ENCODE assay signal across 19 cellular contexts in the genomic region with DNA sequence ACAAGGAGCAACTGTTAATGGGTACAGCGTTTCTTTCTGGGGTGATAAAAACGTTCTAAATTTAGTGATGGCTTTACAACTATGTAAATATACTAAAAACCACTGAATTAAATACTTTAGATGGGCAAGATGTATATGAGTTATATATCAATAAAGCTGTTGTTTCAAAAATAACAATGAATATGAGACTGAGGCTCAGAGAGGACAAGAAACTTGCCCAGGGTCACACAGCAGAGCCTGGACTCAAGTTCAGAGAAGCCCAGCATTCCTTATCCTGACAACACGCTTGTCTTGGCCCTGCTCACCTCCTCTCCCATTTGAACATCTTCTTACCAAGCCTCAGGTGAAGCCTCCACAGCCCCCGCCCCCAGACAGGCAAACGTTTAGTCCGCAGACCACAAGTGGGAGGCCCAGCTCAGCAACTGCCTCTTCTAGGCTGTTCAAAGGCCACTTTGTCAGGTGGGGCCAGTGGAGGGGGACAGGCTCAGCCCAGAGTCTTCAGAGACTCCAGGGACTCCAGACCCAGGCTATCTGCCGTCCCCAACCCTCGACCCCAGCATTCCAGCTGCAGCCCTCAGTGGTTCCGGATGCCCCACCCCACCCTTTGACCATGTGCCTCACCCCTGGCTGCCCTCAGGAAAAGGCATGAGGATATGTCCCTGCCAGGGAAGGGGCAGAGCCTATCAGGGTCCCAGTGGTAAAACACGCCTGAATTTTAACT. TPM values are rescaled to one million over a fixed set of nuclear protein-coding genes. Genes with fewer than 3 reads are reported as not detected.
DNase-seq lines count a peak whose midpoint lies in the region; ATAC-seq, FAIRE-seq and TF ChIP-seq lines count a peak whose summit lies in the region.
"Had no signal": no experiment of that assay in that cellular context is flagged by ENCODE, and none has a peak within 500 bp of the region (broad histone marks: within the 10 kb centered on the region; RNA-seq: fewer than 3 reads in every experiment).

No MANE protein-coding gene starts in this region.

- H3K23me2 ChIP-seq in H1 (ENCODE audit: low read depth, low read length), result peaks cover 7% of the 10 kb centered on the region; the same call in 1 of the 2 replicates

- no peak overlapping the region for H3K18ac ChIP-seq in H1 (ENCODE audit: extremely low read depth, low read length)
- peak overlapping the region; percentile 40 for H3K18ac ChIP-seq in neuronal stem cell (ENCODE audit: low read length)

- no peak overlapping the region for H2BK15ac ChIP-seq in H1 (ENCODE audit: low read length)
- no peak overlapping the region for H2BK15ac ChIP-seq in neuronal stem cell (ENCODE audit: low read length)

- H3K4me2 ChIP-seq in mammary epithelial cell (ENCODE audit: insufficient read depth, low read depth, low read length) (no peak overlapping the region), H1 (ENCODE audit: insufficient read depth in 1 of 2, low read depth in 2 of 2, low read length in 2 of 2) (no peak overlapping the region), neuronal stem cell (ENCODE audit: insufficient read depth, low read length, poor library complexity, severe bottlenecking) (no peak overlapping the region)

- TF ChIP-seq POLR2A in breast epithelium (IDR thresholded peaks at IDR 0.05) (no peak), H1 (IDR thresholded peaks at IDR 0.05; ENCODE audit: control extremely low read depth in 1 of 2, low read depth in 2 of 2, low read length in 2 of 2) (no peak), transverse colon (IDR thresholded peaks at IDR 0.05) (no peak), uterus (IDR thresholded peaks at IDR 0.05) (no peak)

- H3K4ac ChIP-seq in H1 (replicated peaks; ENCODE audit: insufficient read length, low read depth, low read length) (no peak overlapping the region), neuronal stem cell (ENCODE audit: low read length) (no peak overlapping the region)

- H3K79me2 ChIP-seq in mammary epithelial cell (ENCODE audit: insufficient read depth, low read length) (no peaks in the 10 kb centered on the region), H1 (ENCODE audit: control insufficient read depth in 1 of 2, insufficient read depth in 2 of 2, low read length in 2 of 2) (no peaks in the 10 kb centered on the region; a peak in 1 of 4 replicates)

- no peak for TF ChIP-seq RAD21 in H1 (IDR thresholded peaks at IDR 0.05 in 1 of 2, conservative IDR thresholded peaks at IDR 0.05 in 1 of 2; ENCODE audit: low read depth in 2 of 2, low read length in 2 of 2)

- H3K23ac ChIP-seq in H1 (ENCODE audit: insufficient read length) (no peak overlapping the region), neuronal stem cell (ENCODE audit: low read depth, low read length, poor library complexity) (no peak overlapping the region)

- TF ChIP-seq CTCF in breast epithelium (IDR thresholded peaks at IDR 0.05) (no peak), mammary epithelial cell (conservative IDR thresholded peaks at IDR 0.05 in 1 of 2, IDR thresholded peaks at IDR 0.05 in 1 of 2; ENCODE audit: extremely low read depth in 1 of 2, insufficient read depth in 1 of 2, low read depth in 1 of 2, low read length in 2 of 2) (no peak), H1 (IDR thresholded peaks at IDR 0.05; ENCODE audit: control extremely low read depth in 1 of 3, insufficient read depth in 1 of 3, low read depth in 1 of 3, low read length in 3 of 3) (no peak), transverse colon (IDR thresholded peaks at IDR 0.05) (no peak), uterus (IDR thresholded peaks at IDR 0.05) (no peak), left lung (IDR thresholded peaks at IDR 0.05) (no peak), GM10266 (IDR thresholded peaks at IDR 0.05; ENCODE audit: control insufficient read depth, insufficient read depth, low read depth, missing control alignments) (no peak)

- POLR2A ChIA-PET in H1 (lab: Charles Lee; ENCODE audit: partially characterized antibody), result interaction anchor here (0.6 to 0.9 kb wide), 4 partner anchors 11 to 175 kb away, joined by 3 to 4 read pairs (median 3); no protein-coding TSS in a partner anchor

- no peak overlapping the region for H2AK5ac ChIP-seq in H1 (ENCODE audit: low read depth, low read length)
- peak overlapping the region; percentile 16 for H2AK5ac ChIP-seq in neuronal stem cell (ENCODE audit: low read depth, low read length)

- FAIRE-seq in H1 (lab: Jason Lieb, UNC), result no peak

- no peak overlapping the region for H3K4me3 ChIP-seq in breast epithelium
- H3K4me3 ChIP-seq in mammary epithelial cell (replicated peaks in 1 of 3; ENCODE audit: insufficient read depth in 1 of 3, low read depth in 2 of 3, low read length in 3 of 3), result no peak overlapping the region
- no peak overlapping the region for H3K4me3 ChIP-seq in H1 (ENCODE audit: extremely low read depth in 1 of 4, insufficient read depth in 2 of 4, low read depth in 3 of 4, low read length in 4 of 4)
- no peak overlapping the region for H3K4me3 ChIP-seq in neuronal stem cell (ENCODE audit: low read length in 2 of 2)
- H3K4me3 ChIP-seq in transverse colon, result no peak overlapping the region
- no peak overlapping the region for H3K4me3 ChIP-seq in uterus
- H3K4me3 ChIP-seq in left lung, result no peak overlapping the region

- H3K36me3 ChIP-seq in breast epithelium (no peaks in the 10 kb centered on the region), mammary epithelial cell (ENCODE audit: insufficient read depth, low read length) (no peaks in the 10 kb centered on the region), H1 (ENCODE audit: control insufficient read depth in 2 of 4, insufficient read depth in 4 of 4, low read length in 3 of 4) (no peaks in the 10 kb centered on the region), neuronal stem cell (replicated peaks in 1 of 2; ENCODE audit: control insufficient read depth in 2 of 2, insufficient read depth in 2 of 2, low read length in 2 of 2) (peaks cover 0 to 17% of the 10 kb centered on the region in 2 donors), transverse colon (no peaks in the 10 kb centered on the region), uterus (no peaks in the 10 kb centered on the region), left lung (no peaks in the 10 kb centered on the region)

- TF ChIP-seq EP300 in H1 (IDR thresholded peaks at IDR 0.05; ENCODE audit: borderline replicate concordance in 1 of 2, low read depth in 2 of 2, low read length in 2 of 2) (no peak), transverse colon (IDR thresholded peaks at IDR 0.05; ENCODE audit: low read depth) (no peak)

- H4K8ac ChIP-seq in H1 (ENCODE audit: extremely low read depth, insufficient read depth, low read length) (peak overlapping the region; percentile 26; the same call in 1 of the 2 replicates), neuronal stem cell (ENCODE audit: low read depth, low read length) (no peak overlapping the region)

- no peak overlapping the region for H2BK12ac ChIP-seq in H1 (ENCODE audit: low read depth, low read length)
- no peak overlapping the region for H2BK12ac ChIP-seq in neuronal stem cell (ENCODE audit: low read length)

- H3K56ac ChIP-seq in H1 (replicated peaks; ENCODE audit: insufficient read length, low read depth, low read length), result no peak overlapping the region

- no peak overlapping the region for H4K5ac ChIP-seq in H1 (ENCODE audit: insufficient read length, low read depth, low read length)

- no peaks in the 10 kb centered on the region for H3K27me3 ChIP-seq in breast epithelium
- no peaks in the 10 kb centered on the region for H3K27me3 ChIP-seq in mammary epithelial cell (ENCODE audit: insufficient read depth, low read length)
- H3K27me3 ChIP-seq in H1 (replicated peaks in 1 of 4; ENCODE audit: control insufficient read depth in 3 of 4, extremely low read depth in 1 of 4, insufficient read depth in 3 of 4, low read length in 3 of 4), result peaks cover 0 to 3% (median 0%) of the 10 kb centered on the region in 4 experiments; a peak in 1 of 7 replicates
- H3K27me3 ChIP-seq in neuronal stem cell (ENCODE audit: control insufficient read depth in 3 of 3, insufficient read depth in 3 of 3, low read depth in 1 of 3, low read length in 3 of 3), result no peaks in the 10 kb centered on the region
- no peaks in the 10 kb centered on the region for H3K27me3 ChIP-seq in transverse colon
- H3K27me3 ChIP-seq in uterus, result no peaks in the 10 kb centered on the region
- no peaks in the 10 kb centered on the region for H3K27me3 ChIP-seq in left lung

- WGBS in mammary epithelial cell (ENCODE audit: low coverage, missing lambda C conversion rate), result 70% methylated on average over 10 of the region's 10 CpGs
- 86% methylated on average over 10 of the region's 10 CpGs; no CpG with 5 or more reads in 1 of the 2 experiments for WGBS in H1 (ENCODE audit: extremely low coverage in 1 of 2, insufficient coverage in 1 of 2, insufficient read length in 1 of 2, insufficient replicate concordance in 2 of 2, low coverage in 1 of 2, low lambda C conversion rate in 2 of 2, missing lambda C conversion rate in 1 of 2), 2 experiments
- WGBS in neuronal stem cell (ENCODE audit: extremely low coverage in 2 of 2, insufficient read length in 2 of 2, insufficient replicate concordance in 1 of 2), 2 donors, result no CpG with 5 or more reads among the region's 10 CpGs
- WGBS in transverse colon (ENCODE audit: low coverage in 1 of 2), 2 donors, result 33 to 65% methylated on average over 3 to 9 of the region's 10 CpGs

- H3K9ac ChIP-seq in mammary epithelial cell (ENCODE audit: insufficient read depth, low read length) (no peak overlapping the region), H1 (replicated peaks in 1 of 4; ENCODE audit: extremely low read depth in 1 of 4, low read depth in 3 of 4, low read length in 3 of 4) (no peak overlapping the region), neuronal stem cell (ENCODE audit: low read depth, low read length, poor library complexity) (peak overlapping the region; percentile 7)

- H4K91ac ChIP-seq in H1 (replicated peaks; ENCODE audit: insufficient read length, low read length), result no peak overlapping the region
- H4K91ac ChIP-seq in neuronal stem cell (ENCODE audit: low read depth, low read length, poor library complexity), result no peak overlapping the region

- CTCF ChIA-PET in mammary epithelial cell (lab: Charles Lee; ENCODE audit: low non-redundant PET) (no interaction called here), H1 (lab: Charles Lee; ENCODE audit: partially characterized antibody) (interaction anchor here (0.6 to 4.1 kb wide), 9 partner anchors 22 to 807 kb away, joined by 3 to 33 read pairs (median 3); no protein-coding TSS in a partner anchor)

- in situ Hi-C loops in mammary epithelial cell (cut with MboI; ENCODE audit: low sequenced_read_pairs in 2 of 2), result no loop called here
- in situ Hi-C loops in transverse colon (cut with MboI; ENCODE audit: low pct_ligation_motif_present in 1 of 4, low pct_unique_long_range_greater_than_20kb in 1 of 4, low sequenced_read_pairs in 3 of 4), result no loop called here

- H2BK120ac ChIP-seq in H1 (replicated peaks; ENCODE audit: low read depth, low read length), result no peak overlapping the region
- peak overlapping the region; percentile 17 for H2BK120ac ChIP-seq in neuronal stem cell (ENCODE audit: low read depth, low read length)

- H2AFZ ChIP-seq in mammary epithelial cell (ENCODE audit: low read depth, low read length), result no peak overlapping the region
- no peak overlapping the region for H2AFZ ChIP-seq in H1 (ENCODE audit: low read length)
- no peak overlapping the region for H2AFZ ChIP-seq in neuronal stem cell (ENCODE audit: low read length)

- intact Hi-C loops in breast epithelium (cut with DNase I; ENCODE audit: low total_unique reads), result no loop called here
- intact Hi-C loops in mammary epithelial cell (cut with micrococcal nuclease), result no loop called here
- intact Hi-C loops in transverse colon (cut with DNase I; ENCODE audit: low total_unique reads), result no loop called here
- intact Hi-C loops in uterus (cut with DNase I; ENCODE audit: low total_unique reads), result no loop called here
- intact Hi-C loops in left lung (cut with DNase I), result no loop called here

- peaks cover 6% of the 10 kb centered on the region for H3K79me1 ChIP-seq in H1 (ENCODE audit: low read depth, low read length)
- peaks cover 12% of the 10 kb centered on the region for H3K79me1 ChIP-seq in neuronal stem cell (ENCODE audit: low read depth, low read length)

- dilution Hi-C loops in mammary epithelial cell (cut with HindIII; ENCODE audit: low sequenced_read_pairs), result no loop called here

- H2BK5ac ChIP-seq in H1 (ENCODE audit: low read depth, low read length) (no peak overlapping the region), neuronal stem cell (ENCODE audit: low read length) (no peak overlapping the region)

- peak overlapping the region; percentile 41 to 45 for H3K27ac ChIP-seq in breast epithelium
- no peak overlapping the region for H3K27ac ChIP-seq in mammary epithelial cell (ENCODE audit: insufficient read depth, low read depth, low read length)
- no peak overlapping the region for H3K27ac ChIP-seq in H1 (ENCODE audit: low read depth, low read length)
- H3K27ac ChIP-seq in neuronal stem cell (replicated peaks; ENCODE audit: low read length), result no peak overlapping the region
- peak overlapping the region; percentile 7 to 93 (median 88) for H3K27ac ChIP-seq in transverse colon
- H3K27ac ChIP-seq in uterus, result no peak overlapping the region
- no peak overlapping the region for H3K27ac ChIP-seq in left lung
- H3K27ac ChIP-seq: 22Rv1, RWPE1 had no signal

- BruUV-seq in mammary epithelial cell (replicated peaks; lab: Mats Ljungman, UMichigan), result no TSS peak

- H4K20me1 ChIP-seq in mammary epithelial cell (ENCODE audit: insufficient read depth, low read length) (no peaks in the 10 kb centered on the region), H1 (replicated peaks in 1 of 2; ENCODE audit: control insufficient read depth in 1 of 2, insufficient read depth in 2 of 2, low read length in 2 of 2) (peaks cover 0 to 21% of the 10 kb centered on the region in 2 experiments)

- ATAC-seq in left lung, result no peak
- ATAC-seq: PC-3 had no signal

- H3K4me1 ChIP-seq in breast epithelium, result peaks cover 19 to 28% of the 10 kb centered on the region in 2 donors
- no peaks in the 10 kb centered on the region for H3K4me1 ChIP-seq in mammary epithelial cell (ENCODE audit: insufficient read depth, low read length)
- H3K4me1 ChIP-seq in H1 (replicated peaks in 1 of 4; ENCODE audit: control insufficient read depth in 3 of 4, insufficient read depth in 4 of 4, low read length in 3 of 4), result peaks cover 9 to 31% (median 19%) of the 10 kb centered on the region in 4 experiments
- H3K4me1 ChIP-seq in neuronal stem cell (ENCODE audit: control insufficient read depth in 2 of 2, insufficient read depth in 1 of 2, low read depth in 1 of 2, low read length in 2 of 2), result peaks cover 36 to 55% of the 10 kb centered on the region in 2 donors
- H3K4me1 ChIP-seq in transverse colon, result peaks cover 8 to 49% (median 35%) of the 10 kb centered on the region in 4 donors
- H3K4me1 ChIP-seq in uterus, result peaks cover 4 to 13% of the 10 kb centered on the region in 2 donors
- H3K4me1 ChIP-seq in left lung, result peaks cover 4 to 23% of the 10 kb centered on the region in 2 donors

- no peaks in the 10 kb centered on the region for H3K9me3 ChIP-seq in breast epithelium
- H3K9me3 ChIP-seq in mammary epithelial cell (replicated peaks; ENCODE audit: insufficient read depth, low read length), result no peaks in the 10 kb centered on the region
- H3K9me3 ChIP-seq in H1 (ENCODE audit: insufficient read depth in 2 of 2, low read depth in 1 of 2, low read length in 1 of 2), result no peaks in the 10 kb centered on the region
- no peaks in the 10 kb centered on the region for H3K9me3 ChIP-seq in neuronal stem cell (replicated peaks in 1 of 2; ENCODE audit: control insufficient read depth in 2 of 2, insufficient read depth in 1 of 2, low read depth in 1 of 2, low read length in 2 of 2)
- no peaks in the 10 kb centered on the region for H3K9me3 ChIP-seq in transverse colon
- no peaks in the 10 kb centered on the region for H3K9me3 ChIP-seq in uterus
- H3K9me3 ChIP-seq in left lung, result no peaks in the 10 kb centered on the region

- DNase-seq in breast epithelium (ENCODE audit: low spot score in 2 of 2) (no peak), mammary epithelial cell (no peak), H1 (ENCODE audit: low read depth in 1 of 2, low spot score in 2 of 2) (no peak), neuronal stem cell (ENCODE audit: low spot score) (no peak), transverse colon (no peak), uterus (no peak), left lung (no peak), GM10266 (ENCODE audit: extremely low spot score) (no peak)
- DNase-seq: AML-193, DMS79 treated with DMSO at 0.1 percent for 48 hours, H7, Karpas-422, NCI-H1436 treated with DMSO at 0.1 percent for 48 hours, NCI-H2029 treated with DMSO at 0.1 percent for 48 hours, NCI-H2171, NCI-H526, PC-3 had no signal

- H3K14ac ChIP-seq in H1 (ENCODE audit: insufficient read length), result no peak overlapping the region
- no peak overlapping the region for H3K14ac ChIP-seq in neuronal stem cell (ENCODE audit: low read length)

- H2BK20ac ChIP-seq in H1 (ENCODE audit: low read length), result no peak overlapping the region

RNA-seq across cellular contexts. Expression of gene SDC3, which starts 17.9 kb away (rescaled TPM):
- total RNA-seq in breast epithelium (10 to 100 TPM; 16.5 to 37.8 (median 26.2) TPM), mammary epithelial cell (10 to 100 TPM; 23.4 to 63.2 TPM), transverse colon (10 to 100 TPM in 3 of 4 donors, 1 to 10 TPM in 1; 7.9 to 35.4 (median 10.1) TPM), uterus (10 to 100 TPM; 12.4 to 38.3 (median 30.5) TPM), left lung (10 to 100 TPM; 48.2 to 65.2 TPM)
- polyA plus RNA-seq in mammary epithelial cell (6.1 TPM), H1 (2011; rRNA removed) (7.0 and 12.7 TPM in 2 replicates)
- 16.8 TPM for polyA minus RNA-seq in mammary epithelial cell
- total RNA-seq in H1 (2021; fragmentation: NEBNext Ultra II Directional; extraction: Animal tissue kit (Norgen Biotek cat#: 25700)), result 26.8 and 27.0 TPM in 2 replicates
- 8.1 TPM for polyA plus RNA-seq in H1 (2011; cell fraction: cytosol; rRNA removed)
- 18.5 TPM for polyA plus RNA-seq in H1 (2011; cell fraction: nucleus; rRNA removed)
- 17.6 to 28.5 TPM (median 21.8 TPM) in 4 replicates for polyA plus RNA-seq in H1 (2012, experiment 1 of 2)
- 15.0 TPM for polyA plus RNA-seq in H1 (2012, experiment 2 of 2)
- 32.4 TPM for polyA plus RNA-seq in H1 (2013, experiment 1 of 2)
- polyA plus RNA-seq in H1 (2013, experiment 2 of 2), result 33.1 TPM
- 8.2 and 9.3 TPM in 2 replicates for polyA minus RNA-seq in H1 (2011; rRNA and poly(A)+ RNA removed)
- 15.2 TPM for polyA minus RNA-seq in H1 (2011; cell fraction: cytosol; rRNA and poly(A)+ RNA removed)
- polyA minus RNA-seq in H1 (2011; cell fraction: nucleus; rRNA and poly(A)+ RNA removed), result 12.0 TPM
- 63.6 TPM for polyA plus RNA-seq in neuronal stem cell (2013, experiment 1 of 2)
- polyA plus RNA-seq in neuronal stem cell (2013, experiment 2 of 2), result 63.6 TPM

Comparison
In these comparisons a context has a peak if more than half of its experiments do, and no peak if none do; other contexts are left out.
1. H3K27ac ChIP-seq: peak in breast epithelium (2 of 2) and transverse colon (4 of 4); none in mammary epithelial cell (single experiment), H1 (single experiment), neuronal stem cell (single experiment), uterus (0 of 2) and left lung (0 of 2).